In genomic region chr12:93363854-93364297, GRCh38 we compare ENCODE assay signal across 9 cellular contexts. TPM values are rescaled to one million over a fixed set of nuclear protein-coding genes. Genes with fewer than 3 reads are reported as not detected.
A peak's percentile ranks its signal among the peaks of the same experiment; 100 is the strongest.
DNase-seq lines count a peak whose midpoint lies in the region; ATAC-seq, FAIRE-seq and TF ChIP-seq lines count a peak whose summit lies in the region.
"Had no signal": no experiment of that assay in that cellular context is flagged by ENCODE, and none has a peak within 500 bp of the region (broad histone marks: within the 10 kb centered on the region; RNA-seq: fewer than 3 reads in every experiment).

No MANE protein-coding gene starts in this region.

- H3K27me3 ChIP-seq in Loucy (ENCODE audit: insufficient read depth, low read length, poor library complexity, severe bottlenecking), result no peaks in the 10 kb centered on the region
- H3K27me3 ChIP-seq in right lobe of liver, result no peaks in the 10 kb centered on the region

- H3K79me2 ChIP-seq in Loucy (ENCODE audit: insufficient read depth, low read length), result no peaks in the 10 kb centered on the region

- H3K27ac ChIP-seq in right lobe of liver, result no peak overlapping the region

- H3F3A ChIP-seq in Loucy (ENCODE audit: low read depth), result no peaks in the 10 kb centered on the region

- H3K27me3 Mint-ChIP-seq in effector memory CD8-positive, alpha-beta T cell, result no peaks in the 10 kb centered on the region

- no peaks in the 10 kb centered on the region for H3K36me3 Mint-ChIP-seq in effector memory CD8-positive, alpha-beta T cell (ENCODE audit: insufficient read depth)

- H3K4me3 ChIP-seq in Loucy (ENCODE audit: low read length, poor library complexity, severe bottlenecking) (no peak overlapping the region), right lobe of liver (no peak overlapping the region)

- intact Hi-C loops in right lobe of liver (cut with DNase I), result no loop called here

- H3K36me3 ChIP-seq in Loucy (ENCODE audit: insufficient read depth, low read length), result no peaks in the 10 kb centered on the region
- no peaks in the 10 kb centered on the region for H3K36me3 ChIP-seq in right lobe of liver

- H4K20me1 ChIP-seq in Loucy (ENCODE audit: insufficient read depth, low read length, poor library complexity, severe bottlenecking), result no peaks in the 10 kb centered on the region

- no peak overlapping the region for H3K9ac ChIP-seq in Loucy (ENCODE audit: low read depth, low read length, poor library complexity, severe bottlenecking)

- peak overlapping the region in 1 of 2 donors; percentile 7 for H3K4me3 Mint-ChIP-seq in effector memory CD8-positive, alpha-beta T cell

- no peak for DNase-seq in effector memory CD8-positive, alpha-beta T cell
- DNase-seq in HTR-8/SVneo (ENCODE audit: insufficient read length, low spot score), result no peak
- no peak for DNase-seq in effector CD8-positive, alpha-beta T cell (lab: John Stamatoyannopoulos, UW)
- no peak for DNase-seq in right lobe of liver
- DNase-seq: NCI-H82 had no signal

- TF ChIP-seq CTCF in Loucy (conservative IDR thresholded peaks at IDR 0.05; ENCODE audit: low read length) (no peak), right lobe of liver (IDR thresholded peaks at IDR 0.05) (no peak)

- no peak overlapping the region for H2AFZ ChIP-seq in Loucy (ENCODE audit: low read length)

- H3K27ac Mint-ChIP-seq in effector memory CD8-positive, alpha-beta T cell, result peak overlapping the region in 1 of 2 donors; percentile 57

- no peaks in the 10 kb centered on the region for H3K9me3 Mint-ChIP-seq in effector memory CD8-positive, alpha-beta T cell

- ATAC-seq in GM18508 (IDR thresholded peaks at IDR 0.05; ENCODE audit: insufficient read depth, unreplicated experiment), result peak; percentile 67
- peak; percentile 69 for ATAC-seq in GM21786 (IDR thresholded peaks at IDR 0.05; ENCODE audit: unreplicated experiment)
- peak; percentile 96 for ATAC-seq in effector memory CD8-positive, alpha-beta T cell (replicated peaks)
- ATAC-seq in GM21723 (IDR thresholded peaks at IDR 0.05; ENCODE audit: unreplicated experiment), result no peak
- ATAC-seq in right lobe of liver, result no peak

- no peak for FAIRE-seq in HTR-8/SVneo (lab: Jason Lieb, UNC)

- H3K9me2 ChIP-seq in Loucy (replicated peaks; ENCODE audit: low read depth, low read length), result no peaks in the 10 kb centered on the region

- H3K4me2 ChIP-seq in Loucy (ENCODE audit: low read depth, low read length, poor library complexity, severe bottlenecking), result peak overlapping the region; percentile 7

- 54% methylated on average over 3 of the region's 3 CpGs for WGBS in right lobe of liver (ENCODE audit: insufficient coverage, low coverage, low lambda C conversion rate, missing lambda C conversion rate)

- H3K9me3 ChIP-seq in Loucy (ENCODE audit: insufficient read depth, low read depth, low read length) (no peaks in the 10 kb centered on the region), right lobe of liver (no peaks in the 10 kb centered on the region)

- TF ChIP-seq POLR2A in right lobe of liver (IDR thresholded peaks at IDR 0.05), result no peak

- H3K4me1 ChIP-seq in Loucy (ENCODE audit: insufficient read depth, low read length, poor library complexity, severe bottlenecking) (peaks cover 10% of the 10 kb centered on the region), right lobe of liver (no peaks in the 10 kb centered on the region)

- H3K4me1 Mint-ChIP-seq in effector memory CD8-positive, alpha-beta T cell (ENCODE audit: low read depth in 2 of 2), result peaks cover 9 to 11% of the 10 kb centered on the region in 2 donors

RNA-seq across cellular contexts. Expression of gene NUDT4, which starts 13.8 kb away (rescaled TPM):
- total RNA-seq in right lobe of liver, result 10 to 100 TPM; 13.1 to 23.1 (median 20.3) TPM

Comparison
In these comparisons a context has a peak if more than half of its experiments do, and no peak if none do; other contexts are left out.
1. ATAC-seq: peak in GM18508 (single experiment), GM21786 (single experiment) and effector memory CD8-positive, alpha-beta T cell (single experiment); none in GM21723 (single experiment) and right lobe of liver (0 of 4).